ENCODE assay signal across 8 cellular contexts in genomic region chr3:182212479-182213076, GRCh38.
DNase-seq lines count a peak whose midpoint lies in the region; ATAC-seq and TF ChIP-seq lines count a peak whose summit lies in the region.

No MANE protein-coding gene starts in this region.

- CTCF ChIA-PET in naive thymus-derived CD4-positive, alpha-beta T cell (lab: Charles Lee): no interaction called here

- H3K36me3 ChIP-seq in left lung: no peaks in the 10 kb centered on the region
- no peaks in the 10 kb centered on the region for H3K36me3 ChIP-seq in naive thymus-derived CD4-positive, alpha-beta T cell (ENCODE audit: control insufficient read depth in 2 of 3, insufficient read depth in 3 of 3, low read length in 3 of 3)

- POLR2A ChIA-PET in naive thymus-derived CD4-positive, alpha-beta T cell (lab: Charles Lee): no interaction called here

- no peak overlapping the region for H3K27ac Mint-ChIP-seq in naive thymus-derived CD4-positive, alpha-beta T cell

- H3K4me3 Mint-ChIP-seq in naive thymus-derived CD4-positive, alpha-beta T cell: no peak overlapping the region

- no peak overlapping the region for H3K4me3 ChIP-seq in left lung
- H3K4me3 ChIP-seq in naive thymus-derived CD4-positive, alpha-beta T cell (ENCODE audit: low read length): no peak overlapping the region

- H3K27me3 ChIP-seq in left lung: no peaks in the 10 kb centered on the region
- H3K27me3 ChIP-seq in naive thymus-derived CD4-positive, alpha-beta T cell (ENCODE audit: control insufficient read depth in 2 of 2, insufficient read depth in 2 of 2, low read length in 2 of 2): no peaks in the 10 kb centered on the region

- TF ChIP-seq CTCF in left lung (IDR thresholded peaks at IDR 0.05): no peak

- peaks cover 0 to 5% (median 0%) of the 10 kb centered on the region in 5 donors for H3K27me3 Mint-ChIP-seq in naive thymus-derived CD4-positive, alpha-beta T cell

- H3K4me1 Mint-ChIP-seq in naive thymus-derived CD4-positive, alpha-beta T cell: no peaks in the 10 kb centered on the region

- no peak overlapping the region for H3K27ac ChIP-seq in left lung
- no peak overlapping the region for H3K27ac ChIP-seq in naive thymus-derived CD4-positive, alpha-beta T cell (ENCODE audit: low read depth, low read length)

- no peaks in the 10 kb centered on the region for H3K4me1 ChIP-seq in left lung
- H3K4me1 ChIP-seq in naive thymus-derived CD4-positive, alpha-beta T cell (ENCODE audit: control insufficient read depth in 2 of 2, insufficient read depth in 2 of 2, low read length in 2 of 2): no peaks in the 10 kb centered on the region

- H3K36me3 Mint-ChIP-seq in naive thymus-derived CD4-positive, alpha-beta T cell: no peaks in the 10 kb centered on the region

- peaks cover 0 to 4% (median 0%) of the 10 kb centered on the region in 11 donors for H3K9me3 Mint-ChIP-seq in naive thymus-derived CD4-positive, alpha-beta T cell

- H3K9me3 ChIP-seq in left lung: no peaks in the 10 kb centered on the region
- no peaks in the 10 kb centered on the region for H3K9me3 ChIP-seq in naive thymus-derived CD4-positive, alpha-beta T cell (ENCODE audit: control insufficient read depth in 2 of 3, low read length in 3 of 3)

- intact Hi-C loops in left lung (cut with DNase I): no loop called here
- intact Hi-C loops in naive thymus-derived CD4-positive, alpha-beta T cell (cut with micrococcal nuclease): no loop called here

- ATAC-seq in left lung: peak; percentile 93
- no peak for ATAC-seq in naive thymus-derived CD4-positive, alpha-beta T cell
- ATAC-seq in HG03432 (IDR thresholded peaks at IDR 0.05; ENCODE audit: unreplicated experiment): no peak
- no peak for ATAC-seq in GM21717 (IDR thresholded peaks at IDR 0.05; ENCODE audit: unreplicated experiment)

- peak; percentile 96 for DNase-seq in DMS153 (lab: John Stamatoyannopoulos, UW)
- DNase-seq in NCI-H2029 treated with DMSO at 0.1 percent for 48 hours (lab: John Stamatoyannopoulos, UW): peak; percentile 76
- DNase-seq in amniotic epithelial cell (ENCODE audit: low read depth): peak; percentile 67
- peak in 1 of 2 donors; percentile 60 for DNase-seq in left lung
- no peak for DNase-seq in naive thymus-derived CD4-positive, alpha-beta T cell
- DNase-seq in foreskin melanocyte: no peak

Comparison
In these comparisons a context has a peak if more than half of its experiments do, and no peak if none do; other contexts are left out.
1. DNase-seq: peak in DMS153 (single experiment), NCI-H2029 treated with DMSO at 0.1 percent for 48 hours (single experiment) and amniotic epithelial cell (single experiment); none in naive thymus-derived CD4-positive, alpha-beta T cell (0 of 9) and foreskin melanocyte (single experiment).